ENCODE assay signal across 10 cellular contexts in the genomic region with DNA sequence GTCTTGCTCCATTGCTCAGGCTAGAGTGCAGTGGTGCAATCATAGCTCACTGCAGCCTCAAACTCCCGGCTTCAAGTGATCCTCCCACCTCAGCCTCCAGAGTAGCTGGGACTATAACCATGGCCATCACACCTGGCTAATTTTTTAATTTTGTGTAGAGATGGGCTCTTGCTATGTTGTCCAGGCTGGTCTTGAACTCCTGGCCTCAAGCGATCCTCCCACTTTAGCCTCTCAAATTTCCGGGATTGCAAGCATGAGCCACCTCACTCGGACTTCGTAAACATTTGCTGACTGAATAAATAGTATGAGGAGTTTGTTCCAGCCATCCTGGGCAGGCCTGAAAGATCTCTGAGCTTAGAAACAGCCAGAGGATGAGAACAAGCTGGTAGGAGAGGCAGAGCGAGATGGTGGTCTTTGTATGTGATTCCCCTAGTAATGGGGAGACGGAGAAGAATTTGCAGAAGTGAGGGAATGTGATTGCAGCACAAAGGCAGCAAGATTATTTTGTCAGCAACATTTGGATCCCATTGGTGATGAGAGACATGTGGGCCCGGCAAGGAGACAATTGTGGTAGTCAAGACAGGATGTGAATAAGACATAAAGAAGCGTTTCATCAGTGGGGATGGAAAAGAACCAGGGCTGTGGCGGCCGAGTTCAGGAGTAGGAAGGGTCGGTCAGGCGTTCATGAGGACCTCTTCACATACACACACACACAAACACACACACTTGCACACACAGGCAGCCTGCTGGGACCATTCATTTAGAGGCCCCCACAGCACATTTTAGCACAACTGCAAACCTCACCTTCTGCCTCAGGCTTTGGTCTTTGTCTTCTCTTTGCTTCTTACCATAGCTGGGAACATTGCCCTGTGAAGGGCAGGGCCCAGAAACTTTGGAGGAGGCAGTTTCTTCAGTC.
DNase-seq lines count a peak whose midpoint lies in the region; ATAC-seq and TF ChIP-seq lines count a peak whose summit lies in the region.
"Had no signal": no experiment of that assay in that cellular context is flagged by ENCODE, and none has a peak within 500 bp of the region (broad histone marks: within the 10 kb centered on the region; RNA-seq: fewer than 3 reads in every experiment).

No MANE protein-coding gene starts in this region.

- TF ChIP-seq CTCF in BJ (IDR thresholded peaks at IDR 0.05; ENCODE audit: insufficient read depth, low read depth, low read length) (no peak), heart right ventricle (IDR thresholded peaks at IDR 0.05) (no peak), A673 (conservative IDR thresholded peaks at IDR 0.05; ENCODE audit: low read depth, low read length) (no peak)

- WGBS in heart right ventricle, 2 donors, result 73% methylated on average over 13 of the region's 13 CpGs

- no peak overlapping the region for H3K4me3 ChIP-seq in BJ (ENCODE audit: low read depth, low read length)
- no peak overlapping the region for H3K4me3 ChIP-seq in heart right ventricle
- no peak overlapping the region for H3K4me3 ChIP-seq in A673 (ENCODE audit: low read depth, low read length, poor library complexity, severe bottlenecking)

- ATAC-seq in heart right ventricle (peak in 6 of 8 donors; percentile 23 to 74 (median 40)), GM18519 (IDR thresholded peaks at IDR 0.05; ENCODE audit: low FRiP score, unreplicated experiment) (no peak)
- ATAC-seq: PC-3 had no signal

- peaks cover 19 to 64% (median 52%) of the 10 kb centered on the region in 9 donors for H3K4me1 ChIP-seq in heart right ventricle
- H3K4me1 ChIP-seq in A673 (ENCODE audit: insufficient read depth, low read length, poor library complexity, severe bottlenecking), result peaks cover 7% of the 10 kb centered on the region

- H3K27ac ChIP-seq in angular gyrus (ENCODE audit: low read depth, low read length), result peak overlapping the region; percentile 83
- peak overlapping the region; percentile 10 to 81 (median 72) for H3K27ac ChIP-seq in heart right ventricle
- no peak overlapping the region for H3K27ac ChIP-seq in A673 (ENCODE audit: low read depth, low read length, poor library complexity, severe bottlenecking)

- H3K9me3 ChIP-seq in heart right ventricle, result peaks cover 0 to 23% (median 13%) of the 10 kb centered on the region in 11 donors
- H3K9me3 ChIP-seq in A673 (ENCODE audit: low read depth, low read length, poor library complexity, severe bottlenecking), result peaks cover 10% of the 10 kb centered on the region

- DNase-seq in BJ (ENCODE audit: low read depth), result peak; percentile 25
- DNase-seq in heart right ventricle, result no peak
- peak; percentile 85 for DNase-seq in pons (ENCODE audit: low spot score)
- DNase-seq in inferior parietal cortex (ENCODE audit: extremely low spot score), result no peak
- DNase-seq in DMS114 treated with DMSO at 0.1 percent for 48 hours (lab: John Stamatoyannopoulos, UW; ENCODE audit: unreplicated experiment), result no peak
- no peak for DNase-seq in A673 (ENCODE audit: low spot score)
- DNase-seq: central memory CD4-positive, alpha-beta T cell; PC-3 had no signal

- BruUV-seq in A673 (replicated peaks; lab: Mats Ljungman, UMichigan), result no TSS peak

- H3K36me3 ChIP-seq in BJ (ENCODE audit: control insufficient read depth, insufficient read depth, low read length) (no peaks in the 10 kb centered on the region), heart right ventricle (no peaks in the 10 kb centered on the region), A673 (ENCODE audit: insufficient read depth, low read length, poor library complexity, severe bottlenecking) (no peaks in the 10 kb centered on the region)

- CTCF ChIA-PET in BJ (lab: Yijun Ruan, JAX) (no interaction called here), A673 (lab: Charles Lee) (no interaction called here)

- POLR2A ChIA-PET in BJ (lab: Charles Lee) (interaction anchor here (0.6 kb wide), 1 partner anchor 155 kb away, joined by 6 read pairs; the partner anchor contains the start of gene ZFP36L1), A673 (lab: Charles Lee; ENCODE audit: low non-redundant PET) (no interaction called here)

- H3K27me3 ChIP-seq in BJ (ENCODE audit: control insufficient read depth, insufficient read depth, low read length), result no peaks in the 10 kb centered on the region
- no peaks in the 10 kb centered on the region for H3K27me3 ChIP-seq in heart right ventricle
- no peaks in the 10 kb centered on the region for H3K27me3 ChIP-seq in A673 (replicated peaks; ENCODE audit: insufficient read depth, low read depth, low read length, poor library complexity)

- intact Hi-C loops in heart right ventricle (cut with DNase I) (no loop called here), A673 (cut with micrococcal nuclease; ENCODE audit: unreplicated experiment) (no loop called here)

Comparison
In these comparisons a context has a peak if more than half of its experiments do, and no peak if none do; other contexts are left out.
1. DNase-seq: peak in BJ (single experiment) and pons (single experiment); none in heart right ventricle (0 of 2), inferior parietal cortex (single experiment), DMS114 treated with DMSO at 0.1 percent for 48 hours (single experiment) and A673 (single experiment).